25 cellular contexts compared by ENCODE assay signal in genomic region chr5:129474544-129474943, GRCh38. TPM values are rescaled to one million over a fixed set of nuclear protein-coding genes. Genes with fewer than 3 reads are reported as not detected.
"Had no signal": no experiment of that assay in that cellular context is flagged by ENCODE, and none has a peak within 500 bp of the region (broad histone marks: within the 10 kb centered on the region; RNA-seq: fewer than 3 reads in every experiment).

No MANE protein-coding gene starts in this region.

- DNase-seq: activated CD4-positive, alpha-beta memory T cell treated with anti-CD3 and anti-CD28 coated beads, Interleukin-2, amount 10 ng/mL, durations not matched to agents 7 days and 5 days; activated CD4-positive, alpha-beta T cell treated with anti-CD3 and anti-CD28 coated beads for 48 hours; activated effector memory CD4-positive, alpha-beta T cell treated with Interleukin-2 at 50 U/mL for 16 hours; activated naive CD4-positive, alpha-beta T cell treated with anti-CD3 and anti-CD28 coated beads for 36 hours; activated naive CD8-positive, alpha-beta T cell treated with anti-CD3 and anti-CD28 coated beads, Interleukin-2, amount 10 ng/mL, durations not matched to agents 7 days and 5 days; activated T-cell treated with anti-CD3 and anti-CD28 coated beads, Interleukin-2, amount 50 U/mL, for 72 hours; amygdala; cortex of kidney; foreskin keratinocyte; kidney; midbrain; posterior cingulate gyrus; small intestine; stimulated activated CD4-positive, alpha-beta T cell treated with anti-CD3 and anti-CD28 coated beads, Interleukin-15, amount 100 ng/mL, for 24 hours; stimulated activated CD8-positive, alpha-beta memory T cell treated with anti-CD3 and anti-CD28 coated beads, Interleukin-4, amount 100 ng/mL, for 48 hours; stimulated activated naive B cell treated with anti-CD40 and anti-IgM and Interleukin-4, amounts not matched to agents 10 μg/mL and 1 μg/mL and 100 μg/mL, for 72 hours; T-helper 1 cell; testis; trophoblast cell; uterus had no signal

- H3K4me1 ChIP-seq: foreskin keratinocyte, testis had no signal

- H3K9me3 ChIP-seq: neutrophil, testis, uterus had no signal

- FAIRE-seq: kidney, small intestine had no signal

- H3K36me3 ChIP-seq: neutrophil, uterus had no signal

- H3K27me3 ChIP-seq: foreskin keratinocyte, neutrophil, testis, uterus had no signal

- ATAC-seq: activated T-cell treated with anti-CD3 and anti-CD28 coated beads, Interleukin-2, amount 50 U/mL, for 72 hours; foreskin keratinocyte; natural killer cell treated with Interleukin-12 subunit alpha and Interleukin-12 subunit beta and Interleukin-15 and Interleukin-18, amount 100 ng/mL, for 72 hours; sciatic nerve; stimulated activated naive B cell treated with anti-CD40 and anti-IgM and Interleukin-4, amounts not matched to agents 10 μg/mL and 1 μg/mL and 100 μg/mL, for 72 hours had no signal

- H3K27ac ChIP-seq: epithelial cell of prostate, foreskin keratinocyte, neutrophil, testis had no signal

- H3K4me3 ChIP-seq: lung, testis, uterus had no signal

RNA-seq across cellular contexts. Expression of gene ADAMTS19, which starts 14.4 kb away (rescaled TPM):
- total RNA-seq: activated CD4-positive, alpha-beta memory T cell treated with anti-CD3 and anti-CD28 coated beads, Interleukin-2, amount 10 ng/mL, durations not matched to agents 7 days and 5 days; activated naive CD4-positive, alpha-beta T cell treated with anti-CD3 and anti-CD28 coated beads for 36 hours; activated naive CD8-positive, alpha-beta T cell treated with anti-CD3 and anti-CD28 coated beads, Interleukin-2, amount 10 ng/mL, durations not matched to agents 7 days and 5 days; activated T-cell treated with anti-CD3 and anti-CD28 coated beads, Interleukin-2, amount 50 U/mL, for 72 hours; kidney; natural killer cell treated with Interleukin-12 subunit alpha and Interleukin-12 subunit beta and Interleukin-15 and Interleukin-18, amount 100 ng/mL, for 72 hours had no signal
